Comparison of ENCODE assay signal across 18 cellular contexts in genomic region chr5:179079165-179079987, GRCh38. TPM values are rescaled to one million over a fixed set of nuclear protein-coding genes. Genes with fewer than 3 reads are reported as not detected.
A peak's percentile ranks its signal among the peaks of the same experiment; 100 is the strongest.
DNase-seq lines count a peak whose midpoint lies in the region; ATAC-seq, FAIRE-seq and TF ChIP-seq lines count a peak whose summit lies in the region.
"Had no signal": no experiment of that assay in that cellular context is flagged by ENCODE, and none has a peak within 500 bp of the region (broad histone marks: within the 10 kb centered on the region; RNA-seq: fewer than 3 reads in every experiment).

No MANE protein-coding gene starts in this region.

- H2BK15ac ChIP-seq in mesendoderm (replicated peaks; ENCODE audit: low read depth), result no peak overlapping the region

- H3K36me3 ChIP-seq in HUES64 (ENCODE audit: insufficient read depth, low read length) (peaks cover 42% of the 10 kb centered on the region), mesendoderm (ENCODE audit: control insufficient read depth, insufficient read depth, low read length) (no peaks in the 10 kb centered on the region)
- H3K36me3 ChIP-seq: BLaER1 had no signal

- TF ChIP-seq CTCF in A549 (IDR thresholded peaks at IDR 0.05), result no peak
- TF ChIP-seq CTCF in coronary artery (IDR thresholded peaks at IDR 0.05), result no peak

- H3K9ac ChIP-seq in HUES64 (ENCODE audit: low read depth, low read length) (no peak overlapping the region), mesendoderm (ENCODE audit: low read length) (no peak overlapping the region)
- H3K9ac ChIP-seq: BLaER1 had no signal

- TF ChIP-seq POLR2A in A549 (IDR thresholded peaks at IDR 0.05; ENCODE audit: low read length) (no peak), GM12892 (IDR thresholded peaks at IDR 0.05; ENCODE audit: low read depth, low read length) (no peak)

- H3K18ac ChIP-seq in mesendoderm (ENCODE audit: low read length), result no peak overlapping the region

- no peak for FAIRE-seq in A549 (lab: Jason Lieb, UNC)
- no peak for FAIRE-seq in GM12892 (lab: Jason Lieb, UNC)
- FAIRE-seq: A204.1, HTR-8/SVneo had no signal

- TF ChIP-seq RAD21 in A549 (conservative IDR thresholded peaks at IDR 0.05 in 1 of 2, IDR thresholded peaks at IDR 0.05 in 1 of 2), result no peak

- CTCF ChIA-PET in A549 (lab: Yijun Ruan, JAX), result no interaction called here

- no peak overlapping the region for H3K4ac ChIP-seq in mesendoderm (ENCODE audit: low read depth, low read length)

- WGBS in A549 (ENCODE audit: missing lambda C conversion rate), result 82% methylated on average over 11 of the region's 11 CpGs
- WGBS in HUES64, result 94% methylated on average over 9 of the region's 11 CpGs
- WGBS in mesendoderm (ENCODE audit: extremely low coverage, insufficient coverage, low lambda C conversion rate), result no CpG with 5 or more reads among the region's 11 CpGs

- DNase-seq in A549 (ENCODE audit: low read depth in 1 of 2, low spot score in 1 of 2), result no peak
- no peak for DNase-seq in coronary artery (ENCODE audit: low spot score)
- DNase-seq in mesendoderm, result peak; percentile 4
- no peak for DNase-seq in caudate nucleus (lab: John Stamatoyannopoulos, UW)
- no peak for DNase-seq in GM12892 (ENCODE audit: insufficient read length)
- DNase-seq: Calu3; CD4-positive, alpha-beta memory T cell; H7; NCI-H1105; NCI-H510A; NCI-H748 treated with DMSO at 0.1 percent for 48 hours; NK-92 treated with Interleukin-12 subunit alpha and Interleukin-12 subunit beta, amount 100 ng/mL, for 24 hours; Peyer's patch had no signal

- H3K4me3 ChIP-seq in A549 (no peak overlapping the region), HUES64 (ENCODE audit: low read length) (0 out of 2 replicates have a peak overlapping the region, but pooled peaks have one; percentile 11), coronary artery (peak overlapping the region; percentile 12), mesendoderm (ENCODE audit: low read length) (peak overlapping the region; percentile 21)
- H3K4me3 ChIP-seq: BLaER1, Peyer's patch had no signal

- no peak overlapping the region for H2BK120ac ChIP-seq in mesendoderm (ENCODE audit: low read depth, low read length)

- no peak overlapping the region for H3K27ac ChIP-seq in A549
- H3K27ac ChIP-seq in HUES64 (ENCODE audit: low read depth, low read length), result no peak overlapping the region
- no peak overlapping the region for H3K27ac ChIP-seq in coronary artery
- no peak overlapping the region for H3K27ac ChIP-seq in mesendoderm (ENCODE audit: low read depth, low read length)
- no peak overlapping the region for H3K27ac ChIP-seq in caudate nucleus (ENCODE audit: low read depth, low read length)
- H3K27ac ChIP-seq: BLaER1, Peyer's patch had no signal

- H4K8ac ChIP-seq in mesendoderm (ENCODE audit: low read depth, low read length), result no peak overlapping the region

- no peak for ATAC-seq in A549
- ATAC-seq in HG02970 (IDR thresholded peaks at IDR 0.05; ENCODE audit: low FRiP score, unreplicated experiment), result no peak

- H3K4me1 ChIP-seq in A549 (no peaks in the 10 kb centered on the region), HUES64 (ENCODE audit: insufficient read depth, low read length) (no peaks in the 10 kb centered on the region), mesendoderm (ENCODE audit: control insufficient read depth, low read depth, low read length) (no peaks in the 10 kb centered on the region)
- H3K4me1 ChIP-seq: BLaER1, Peyer's patch had no signal

- TF ChIP-seq EP300 in A549 (IDR thresholded peaks at IDR 0.05), result no peak

- H4K5ac ChIP-seq in mesendoderm (ENCODE audit: low read length), result no peak overlapping the region

- H3K27me3 ChIP-seq in HUES64 (ENCODE audit: insufficient read depth, low read length) (no peaks in the 10 kb centered on the region), mesendoderm (ENCODE audit: insufficient read depth, low read length, poor library complexity) (no peaks in the 10 kb centered on the region)
- H3K27me3 ChIP-seq: BLaER1, Peyer's patch had no signal

- H3K9me3 ChIP-seq in A549 (peaks cover 85% of the 10 kb centered on the region), HUES64 (ENCODE audit: insufficient read depth, low read depth, low read length) (peaks cover 97% of the 10 kb centered on the region)

- no peak overlapping the region for H2AK5ac ChIP-seq in mesendoderm (ENCODE audit: low read length)

- no peak overlapping the region for H2BK5ac ChIP-seq in mesendoderm (ENCODE audit: low read length)

- no peak overlapping the region for H3K4me2 ChIP-seq in A549
- no peak overlapping the region for H3K4me2 ChIP-seq in mesendoderm (ENCODE audit: low read length)
- H3K4me2 ChIP-seq: BLaER1 had no signal

- no peaks in the 10 kb centered on the region for H3K79me2 ChIP-seq in mesendoderm (ENCODE audit: control insufficient read depth, insufficient read depth, low read length)

- H3K79me1 ChIP-seq in mesendoderm (ENCODE audit: low read length), result no peaks in the 10 kb centered on the region

- H3K23ac ChIP-seq in mesendoderm (ENCODE audit: low read length), result no peak overlapping the region

- POLR2A ChIA-PET in A549 (lab: Yijun Ruan, JAX), result no interaction called here

- H3K56ac ChIP-seq in mesendoderm (ENCODE audit: low read length), result no peak overlapping the region

TF ChIP-seq in A549, 52 proteins besides CTCF, POLR2A, EP300 and RAD21:
- TF ChIP-seq GATA3 (IDR thresholded peaks at IDR 0.05; ENCODE audit: borderline replicate concordance), result peak; percentile 33; the same call in 1 of the 2 replicates
- no peak for TF ChIP-seq SMC3 (IDR thresholded peaks at IDR 0.05)

RNA-seq across cellular contexts. Expression of gene ZNF354C, which starts 19.2 kb away (rescaled TPM):
- 2.3 TPM in 2 replicates for polyA plus RNA-seq in A549 (2011; rRNA removed)
- polyA plus RNA-seq in A549 (2012; cell fraction: cytosol; rRNA removed), result 0.32 and 0.43 TPM in 2 replicates
- polyA plus RNA-seq in A549 (2012; cell fraction: nucleus; rRNA removed), result 0.77 and 0.97 TPM in 2 replicates
- 1.5 to 1.8 TPM (median 1.7 TPM) in 3 replicates for polyA plus RNA-seq in A549 (2017; fragmentation: RNase III; extraction: RNeasy Plus Mini Kit Qiagen cat#74134 plus additional on column Dnase treatment)
- 2.1 and 2.3 TPM in 2 replicates for polyA minus RNA-seq in A549 (2011; rRNA and poly(A)+ RNA removed)
- polyA plus RNA-seq in HUES64 (2013, experiment 1 of 2), result 2.8 TPM
- polyA plus RNA-seq in HUES64 (2013, experiment 2 of 2), result 4.4 TPM
- 2.7 TPM for polyA plus RNA-seq in mesendoderm (2013, experiment 1 of 2)
- polyA plus RNA-seq in mesendoderm (2013, experiment 2 of 2), result 2.8 TPM
- polyA plus RNA-seq in GM12892 (2012; ENCODE audit: missing spikeins), result not detected

RNA-seq across cellular contexts. Expression of gene ZNF879, which starts 55.8 kb away (rescaled TPM):
- polyA plus RNA-seq in A549 (2011; rRNA removed) (1.4 and 1.7 TPM in 2 replicates), A549 (2017; fragmentation: RNase III; extraction: RNeasy Plus Mini Kit Qiagen cat#74134 plus additional on column Dnase treatment) (1.2 to 1.3 TPM (median 1.3 TPM) in 3 replicates)
- 0.34 and 0.56 TPM in 2 replicates for polyA plus RNA-seq in A549 (2012; cell fraction: cytosol; rRNA removed)
- polyA plus RNA-seq in A549 (2012; cell fraction: nucleus; rRNA removed), result 0.44 and 0.67 TPM in 2 replicates
- 4.8 and 5.7 TPM in 2 replicates for polyA minus RNA-seq in A549 (2011; rRNA and poly(A)+ RNA removed)
- polyA plus RNA-seq in HUES64 (2013, experiment 1 of 2), result 1.2 TPM
- 2.0 TPM for polyA plus RNA-seq in HUES64 (2013, experiment 2 of 2)
- 1.4 TPM for polyA plus RNA-seq in mesendoderm (2013, experiment 1 of 2)
- 1.5 TPM for polyA plus RNA-seq in mesendoderm (2013, experiment 2 of 2)
- polyA plus RNA-seq in GM12892 (2012; ENCODE audit: missing spikeins), result not detected
